25 cellular contexts compared by ENCODE assay signal in genomic region chr5:148999741-149000140, GRCh38.
"Had no signal": no experiment of that assay in that cellular context is flagged by ENCODE, and none has a peak within 500 bp of the region (broad histone marks: within the 10 kb centered on the region; RNA-seq: fewer than 3 reads in every experiment).

No MANE protein-coding gene starts in this region.

- H3K36me3 Mint-ChIP-seq: activated naive CD4-positive, alpha-beta T cell treated with anti-CD3 and anti-CD28 coated beads, Interleukin-2, amount 50 U/mL, for 72 hours had no signal

- H3K27ac Mint-ChIP-seq: activated CD8-positive, alpha-beta T cell treated with anti-CD3 and anti-CD28 coated beads for 36 hours; activated naive CD4-positive, alpha-beta T cell treated with anti-CD3 and anti-CD28 coated beads, Interleukin-2, amount 50 U/mL, for 72 hours; activated naive CD8-positive, alpha-beta T cell treated with anti-CD3 and anti-CD28 coated beads, Interleukin-2, amount 50 U/mL, for 24 hours; T-helper 1 cell treated with Interleukin-12 subunit alpha and Interleukin-12 subunit beta and Interleukin-4 antibody, amounts not matched to agents 30 μg/mL and 1 μg/mL, for 36 hours had no signal

- H3K27me3 ChIP-seq: ascending aorta, body of pancreas, MG63 had no signal

- H3K4me2 ChIP-seq: KMS-11 had no signal

- H3K4me1 Mint-ChIP-seq: activated naive CD8-positive, alpha-beta T cell treated with anti-CD3 and anti-CD28 coated beads, Interleukin-2, amount 50 U/mL, for 24 hours had no signal

- H3K4me3 Mint-ChIP-seq: activated CD8-positive, alpha-beta T cell treated with anti-CD3 and anti-CD28 coated beads for 36 hours; activated naive CD8-positive, alpha-beta T cell treated with anti-CD3 and anti-CD28 coated beads, Interleukin-2, amount 50 U/mL, for 24 hours; T-helper 1 cell treated with Interleukin-12 subunit alpha and Interleukin-12 subunit beta and Interleukin-4 antibody, amounts not matched to agents 30 μg/mL and 1 μg/mL, for 36 hours had no signal

- H3K4me3 ChIP-seq: ascending aorta, body of pancreas, MG63 had no signal

- H3K9me3 ChIP-seq: ascending aorta, body of pancreas, MG63 had no signal

- ATAC-seq: activated CD4-positive, CD25-positive, alpha-beta regulatory T cell treated with anti-CD3 and anti-CD28 coated beads, Interleukin-2, amount 50 U/mL, for 24 hours; activated CD8-positive, alpha-beta T cell treated with anti-CD3 and anti-CD28 coated beads for 36 hours; activated naive CD4-positive, alpha-beta T cell treated with anti-CD3 and anti-CD28 coated beads, Interleukin-2, amount 50 U/mL, for 72 hours; activated naive CD8-positive, alpha-beta T cell treated with anti-CD3 and anti-CD28 coated beads, Interleukin-2, amount 50 U/mL, for 24 hours; body of pancreas had no signal

- H3K36me3 ChIP-seq: ascending aorta, MG63 had no signal

- H3K9me3 Mint-ChIP-seq: activated CD8-positive, alpha-beta T cell treated with anti-CD3 and anti-CD28 coated beads for 36 hours; activated naive CD4-positive, alpha-beta T cell treated with anti-CD3 and anti-CD28 coated beads, Interleukin-2, amount 50 U/mL, for 72 hours; activated naive CD8-positive, alpha-beta T cell treated with anti-CD3 and anti-CD28 coated beads, Interleukin-2, amount 50 U/mL, for 24 hours; T-helper 1 cell treated with Interleukin-12 subunit alpha and Interleukin-12 subunit beta and Interleukin-4 antibody, amounts not matched to agents 30 μg/mL and 1 μg/mL, for 36 hours had no signal

- H3K9ac ChIP-seq: KMS-11 had no signal

- DNase-seq: activated CD4-positive, alpha-beta T cell treated with anti-CD3 and anti-CD28 coated beads for 4 hours; activated CD8-positive, alpha-beta memory T cell treated with anti-CD3 and anti-CD28 coated beads, Interleukin-2, amount 50 U/mL, for 48 hours; activated CD8-positive, alpha-beta T cell treated with anti-CD3 and anti-CD28 coated beads for 36 hours; activated effector memory CD4-positive, alpha-beta T cell treated with Interleukin-2 at 50 U/mL for 16 hours; activated naive CD4-positive, alpha-beta T cell treated with Interleukin-2 at 50 U/mL for 16 hours; activated naive CD8-positive, alpha-beta T cell treated with anti-CD3 and anti-CD28 coated beads, Interleukin-2, amount 50 U/mL, for 24 hours; activated T-cell treated with anti-CD3 and anti-CD28 coated beads, Interleukin-2, amount 50 U/mL, for 1 hour; amniotic stem cell; body of pancreas; MG63; MV-4-11; NCI-H1092 treated with DMSO at 0.1 percent for 48 hours; NCI-H1417 treated with DMSO at 0.1 percent for 48 hours; NCI-H1694; NCI-H2029; NCI-H345; NCI-H510A; NCI-H526 treated with DMSO at 0.1 percent for 48 hours; NCI-H82; SHP77 had no signal

- H3K27ac ChIP-seq: ascending aorta, body of pancreas, KMS-11 had no signal

- H3K4me1 ChIP-seq: body of pancreas had no signal
